Comparison of ENCODE assay signal across 8 cellular contexts in genomic region chr3:50338989-50339388, GRCh38. TPM values are rescaled to one million over a fixed set of nuclear protein-coding genes. Genes with fewer than 3 reads are reported as not detected.
DNase-seq lines count a peak whose midpoint lies in the region; ATAC-seq and TF ChIP-seq lines count a peak whose summit lies in the region.

No MANE protein-coding gene starts in this region.

- H3K36me3 Mint-ChIP-seq in CD14-positive monocyte (peaks cover 17 to 31% of the 10 kb centered on the region in 2 donors), nephron progenitor cell (ENCODE audit: low read depth) (no peaks in the 10 kb centered on the region)

- H2BK12ac ChIP-seq in trophoblast cell (ENCODE audit: low read length): no peak overlapping the region

- H3K4me3 Mint-ChIP-seq in CD14-positive monocyte: peak overlapping the region; percentile 79 to 96
- peak overlapping the region; percentile 94 for H3K4me3 Mint-ChIP-seq in nephron progenitor cell

- H3K9me3 ChIP-seq in KOPT-K1 (ENCODE audit: insufficient read depth, low read length, poor library complexity, severe bottlenecking) (no peaks in the 10 kb centered on the region), ascending aorta (no peaks in the 10 kb centered on the region), trophoblast cell (ENCODE audit: insufficient read depth, low read depth, low read length) (peaks cover 6% of the 10 kb centered on the region)

- H3K27ac ChIP-seq in KOPT-K1 (ENCODE audit: low read depth, low read length, poor library complexity, severe bottlenecking) (peak overlapping the region; percentile 89), ascending aorta (peak overlapping the region; percentile 99), trophoblast cell (ENCODE audit: low read depth, low read length) (no peak overlapping the region)

- H3K79me2 ChIP-seq in trophoblast cell (ENCODE audit: control insufficient read depth, insufficient read depth, low read length, poor library complexity): peaks cover 19% of the 10 kb centered on the region

- H3K4me1 ChIP-seq in ascending aorta (peaks cover 24 to 62% of the 10 kb centered on the region in 2 donors), trophoblast cell (ENCODE audit: control insufficient read depth in 1 of 2, insufficient read depth in 2 of 2, low read length in 2 of 2) (peaks cover 19 to 23% of the 10 kb centered on the region in 2 experiments)

- H3K27me3 Mint-ChIP-seq in CD14-positive monocyte (ENCODE audit: low read depth in 3 of 3): no peaks in the 10 kb centered on the region
- peaks cover 63% of the 10 kb centered on the region for H3K27me3 Mint-ChIP-seq in nephron progenitor cell (ENCODE audit: low read depth, poor library complexity)

- TF ChIP-seq CTCF in CD14-positive monocyte (IDR thresholded peaks at IDR 0.05): no peak
- TF ChIP-seq CTCF in ascending aorta (IDR thresholded peaks at IDR 0.05): no peak
- TF ChIP-seq CTCF in nephron progenitor cell (IDR thresholded peaks at IDR 0.05): no peak

- no peak overlapping the region for H3K23ac ChIP-seq in trophoblast cell (ENCODE audit: low read length)

- intact Hi-C loops in CD14-positive monocyte (cut with micrococcal nuclease) (loop anchor here (5.0 kb wide), 1 partner anchor 42 kb away; the partner anchor contains the start of genes HYAL3 (in 2 of the 2) and NAA80 (in 2 of the 2)), ascending aorta (cut with DNase I) (no loop called here)

- H4K8ac ChIP-seq in trophoblast cell (ENCODE audit: low read depth, low read length): no peak overlapping the region

- no peak overlapping the region for H2AFZ ChIP-seq in trophoblast cell (ENCODE audit: insufficient read depth, low read length, poor library complexity)

- no peak overlapping the region for H2BK5ac ChIP-seq in trophoblast cell (ENCODE audit: low read depth, low read length, poor library complexity)

- no peak overlapping the region for H4K91ac ChIP-seq in trophoblast cell (ENCODE audit: low read depth, low read length)

- H3K36me3 ChIP-seq in KOPT-K1 (ENCODE audit: insufficient read depth, low read length) (peaks cover 15% of the 10 kb centered on the region), ascending aorta (no peaks in the 10 kb centered on the region), trophoblast cell (ENCODE audit: control insufficient read depth in 1 of 2, insufficient read depth in 2 of 2, low read length in 2 of 2) (peaks cover 5 to 9% of the 10 kb centered on the region in 2 experiments)

- no peak overlapping the region for H3K18ac ChIP-seq in trophoblast cell (ENCODE audit: low read length)

- no peak for DNase-seq in CD14-positive monocyte (ENCODE audit: low spot score)
- no peak for DNase-seq in ascending aorta (ENCODE audit: low spot score in 2 of 2)
- DNase-seq in nephron progenitor cell: no peak
- DNase-seq in trophoblast cell: no peak
- DNase-seq in stimulated activated CD4-positive, alpha-beta T cell treated with anti-CD3 and anti-CD28 coated beads, Interleukin-15, amount 100 ng/mL, for 24 hours: no peak
- no peak for DNase-seq in ecto neural progenitor cell (ENCODE audit: low spot score)

- no CpG with 5 or more reads among the region's 4 CpGs for WGBS in trophoblast cell (ENCODE audit: extremely low coverage, insufficient coverage, insufficient read length)

- H2BK120ac ChIP-seq in trophoblast cell (ENCODE audit: insufficient read depth, low read length, poor library complexity): no peak overlapping the region

- H3K27me3 ChIP-seq in ascending aorta (no peaks in the 10 kb centered on the region), trophoblast cell (ENCODE audit: insufficient read depth, low read length) (peaks cover 27% of the 10 kb centered on the region)

- H3K4me3 ChIP-seq in ascending aorta: peak overlapping the region; percentile 14 to 96
- H3K4me3 ChIP-seq in trophoblast cell (ENCODE audit: low read depth, low read length): no peak overlapping the region

- H3K27ac Mint-ChIP-seq in CD14-positive monocyte (peak overlapping the region; percentile 92 to 99 (median 96)), nephron progenitor cell (no peak overlapping the region)

- H3K9me3 Mint-ChIP-seq in CD14-positive monocyte (no peaks in the 10 kb centered on the region), nephron progenitor cell (peaks cover 2% of the 10 kb centered on the region)

- H3K4me2 ChIP-seq in trophoblast cell (ENCODE audit: low read length): no peak overlapping the region

- H2AK5ac ChIP-seq in trophoblast cell (ENCODE audit: low read length): no peak overlapping the region

- ATAC-seq in HG03571 (IDR thresholded peaks at IDR 0.05; ENCODE audit: unreplicated experiment): no peak

- no peak overlapping the region for H4K12ac ChIP-seq in trophoblast cell (ENCODE audit: low read depth, low read length)

- peaks cover 70% of the 10 kb centered on the region for H3K4me1 Mint-ChIP-seq in CD14-positive monocyte
- H3K4me1 Mint-ChIP-seq in nephron progenitor cell: peaks cover 49% of the 10 kb centered on the region

- H3K79me1 ChIP-seq in trophoblast cell (ENCODE audit: low read length): peaks cover 12% of the 10 kb centered on the region

- H3K4ac ChIP-seq in trophoblast cell (ENCODE audit: low read depth, low read length): no peak overlapping the region

- H3K14ac ChIP-seq in trophoblast cell (ENCODE audit: low read length): no peak overlapping the region

- no peak overlapping the region for H3K9ac ChIP-seq in trophoblast cell (ENCODE audit: low read length)

RNA-seq across cellular contexts. Expression of gene RASSF1, which starts 1.6 kb away (rescaled TPM):
- polyA plus RNA-seq in CD14-positive monocyte: 10 to 100 TPM; 16.0 to 24.0 TPM
- 34.9 TPM for total RNA-seq in ascending aorta
- 15.1 and 16.0 TPM in 2 replicates for polyA plus RNA-seq in trophoblast cell (2013)

RNA-seq across cellular contexts. Expression of gene ZMYND10, which starts 6.5 kb away (rescaled TPM):
- polyA plus RNA-seq in CD14-positive monocyte: under 1 TPM; 0.12 to 0.19 TPM
- total RNA-seq in ascending aorta: not detected
- polyA plus RNA-seq in trophoblast cell (2013): 0.45 and 0.51 TPM in 2 replicates

RNA-seq across cellular contexts. Expression of gene TUSC2, which starts 11.0 kb away (rescaled TPM):
- 10 to 100 TPM; 47.0 to 55.7 TPM for polyA plus RNA-seq in CD14-positive monocyte
- 25.4 TPM for total RNA-seq in ascending aorta
- 25.9 and 26.8 TPM in 2 replicates for polyA plus RNA-seq in trophoblast cell (2013)

RNA-seq across cellular contexts. Expression of gene NPRL2, which starts 11.6 kb away (rescaled TPM):
- polyA plus RNA-seq in CD14-positive monocyte: 10 to 100 TPM; 20.9 to 23.5 TPM
- total RNA-seq in ascending aorta: 37.8 TPM
- 13.1 TPM in 2 replicates for polyA plus RNA-seq in trophoblast cell (2013)

RNA-seq across cellular contexts. Expression of gene CYB561D2, which starts 11.7 kb away (rescaled TPM):
- polyA plus RNA-seq in CD14-positive monocyte: 10 to 100 TPM; 82.5 to 94.0 TPM
- 20.2 TPM for total RNA-seq in ascending aorta
- 14.7 and 16.2 TPM in 2 replicates for polyA plus RNA-seq in trophoblast cell (2013)
